14 cellular contexts compared by ENCODE assay signal in genomic region chr4:83261307-83261706, GRCh38. TPM values are rescaled to one million over a fixed set of nuclear protein-coding genes. Genes with fewer than 3 reads are reported as not detected.
DNase-seq lines count a peak whose midpoint lies in the region; ATAC-seq and TF ChIP-seq lines count a peak whose summit lies in the region.
"Had no signal": no experiment of that assay in that cellular context is flagged by ENCODE, and none has a peak within 500 bp of the region (broad histone marks: within the 10 kb centered on the region; RNA-seq: fewer than 3 reads in every experiment).

No MANE protein-coding gene starts in this region.

- ATAC-seq in Panc1 (no peak), gastrocnemius medialis (no peak), GM19463 (IDR thresholded peaks at IDR 0.05; ENCODE audit: unreplicated experiment) (no peak)

- CTCF ChIA-PET in Panc1 (lab: Charles Lee), result interaction anchor here (0.6 kb wide), 1 partner anchor 267 kb away, joined by 3 read pairs; no protein-coding TSS in a partner anchor

- H3K9me3 ChIP-seq in Panc1 (ENCODE audit: control insufficient read depth, insufficient read depth, low read depth, low read length), result no peaks in the 10 kb centered on the region
- H3K9me3 ChIP-seq in duodenal mucosa (ENCODE audit: control insufficient read depth in 1 of 2, low read length in 2 of 2), result no peaks in the 10 kb centered on the region
- no peaks in the 10 kb centered on the region for H3K9me3 ChIP-seq in mucosa of rectum (ENCODE audit: control insufficient read depth in 2 of 2, low read length in 2 of 2)
- H3K9me3 ChIP-seq in gastrocnemius medialis, result no peaks in the 10 kb centered on the region
- H3K9me3 ChIP-seq: HAP-1 had no signal

- BruUV-seq in Panc1 (replicated peaks; lab: Mats Ljungman, UMichigan), result no TSS peak

- H3K27ac ChIP-seq in Panc1 (ENCODE audit: low read length) (peak overlapping the region; percentile 77), duodenal mucosa (ENCODE audit: low read depth, low read length) (peak overlapping the region; percentile 15), mucosa of rectum (ENCODE audit: low read depth in 2 of 2, low read length in 2 of 2) (peak overlapping the region; percentile 87 to 88), gastrocnemius medialis (peak overlapping the region; percentile 4 to 40 (median 25))
- H3K27ac ChIP-seq: 22Rv1, HL-60 had no signal

- DNase-seq in Panc1 (ENCODE audit: low read depth, low spot score) (no peak), gastrocnemius medialis (no peak), NCI-H2081 (lab: John Stamatoyannopoulos, UW) (no peak), cerebellar nuclear complex (lab: John Stamatoyannopoulos, UW) (no peak)
- DNase-seq in activated T-cell treated with anti-CD3 and anti-CD28 coated beads, Interleukin-2, amount 50 U/mL, for 48 hours, result no peak
- DNase-seq: CD8-positive, alpha-beta T cell; DND-41; IMR-90 had no signal

- H3K4me1 ChIP-seq in Panc1 (ENCODE audit: control insufficient read depth, insufficient read depth, low read length) (peaks cover 17% of the 10 kb centered on the region; the same call in 1 of the 2 replicates), duodenal mucosa (ENCODE audit: control insufficient read depth in 1 of 2, insufficient read depth in 2 of 2, low read length in 2 of 2) (peaks cover 15 to 36% of the 10 kb centered on the region in 2 donors), mucosa of rectum (ENCODE audit: control insufficient read depth in 2 of 2, insufficient read depth in 2 of 2, low read length in 2 of 2) (peaks cover 16 to 38% of the 10 kb centered on the region in 2 donors), gastrocnemius medialis (peaks cover 12 to 22% of the 10 kb centered on the region in 2 donors)

- in situ Hi-C loops in Panc1 (cut with HindIII; ENCODE audit: low pct_unique_long_range_greater_than_20kb, low sequenced_read_pairs) (no loop called here), gastrocnemius medialis (cut with MboI; ENCODE audit: low sequenced_read_pairs in 4 of 4) (loop anchor here (5.0 to 25.0 kb wide), 7 partner anchors 174 to 799 kb away; partner anchors contain the start of gene THAP9 (in 2 of the 4))

- intact Hi-C loops in Panc1 (cut with micrococcal nuclease; ENCODE audit: unreplicated experiment) (no loop called here), gastrocnemius medialis (cut with DNase I; ENCODE audit: low total_unique reads) (loop anchor here (2.0 kb wide), 1 partner anchor 19 kb away; no protein-coding TSS in a partner anchor)

- POLR2A ChIA-PET in Panc1 (lab: Charles Lee), result no interaction called here

- H3K9ac ChIP-seq in duodenal mucosa (ENCODE audit: low read depth in 1 of 2, low read length in 2 of 2) (no peak overlapping the region), mucosa of rectum (ENCODE audit: low read depth in 1 of 2, low read length in 2 of 2) (peak overlapping the region; percentile 27 to 42)

- peaks cover 2% of the 10 kb centered on the region; the same call in 1 of the 2 replicates for H3K36me3 ChIP-seq in Panc1 (ENCODE audit: control insufficient read depth, insufficient read depth, low read length)
- H3K36me3 ChIP-seq in duodenal mucosa (ENCODE audit: control insufficient read depth in 1 of 2, insufficient read depth in 2 of 2, low read length in 2 of 2), result peaks cover 3% of the 10 kb centered on the region in 2 donors
- peaks cover 2 to 8% of the 10 kb centered on the region in 2 donors for H3K36me3 ChIP-seq in mucosa of rectum (ENCODE audit: control insufficient read depth in 2 of 2, insufficient read depth in 2 of 2, low read length in 2 of 2)
- peaks cover 0 to 14% of the 10 kb centered on the region in 2 donors for H3K36me3 ChIP-seq in gastrocnemius medialis

- TF ChIP-seq POLR2A in gastrocnemius medialis (IDR thresholded peaks at IDR 0.05), result no peak

- no peak overlapping the region for H3K4me3 ChIP-seq in Panc1 (ENCODE audit: low read depth in 2 of 2, low read length in 2 of 2)
- H3K4me3 ChIP-seq in duodenal mucosa (ENCODE audit: low read depth in 1 of 2, low read length in 2 of 2), result no peak overlapping the region
- H3K4me3 ChIP-seq in mucosa of rectum (ENCODE audit: low read length in 2 of 2), result peak overlapping the region in 1 of 2 donors; percentile 29
- H3K4me3 ChIP-seq in gastrocnemius medialis, result no peak overlapping the region
- H3K4me3 ChIP-seq: HAP-1 had no signal

- no peaks in the 10 kb centered on the region for H3K27me3 ChIP-seq in Panc1 (ENCODE audit: control insufficient read depth, insufficient read depth, low read length)
- H3K27me3 ChIP-seq in duodenal mucosa (ENCODE audit: control insufficient read depth in 1 of 2, insufficient read depth in 2 of 2, low read length in 2 of 2), result no peaks in the 10 kb centered on the region
- no peaks in the 10 kb centered on the region for H3K27me3 ChIP-seq in mucosa of rectum (ENCODE audit: control insufficient read depth in 2 of 2, insufficient read depth in 2 of 2, low read length in 2 of 2)
- no peaks in the 10 kb centered on the region for H3K27me3 ChIP-seq in gastrocnemius medialis

- TF ChIP-seq CTCF in Panc1 (IDR thresholded peaks at IDR 0.05) (no peak), gastrocnemius medialis (IDR thresholded peaks at IDR 0.05 in 4 of 5, conservative IDR thresholded peaks at IDR 0.05 in 1 of 5) (no peak)

RNA-seq across cellular contexts. Expression of gene COQ2, which starts 23.3 kb away (rescaled TPM):
- 28.1 TPM for total RNA-seq in Panc1 (2021; ENCODE audit: unreplicated experiment)
- polyA plus RNA-seq in Panc1 (2012; ENCODE audit: insufficient read length), result 16.7 TPM
- 10 to 100 TPM in 3 of 4 donors, 1 to 10 TPM in 1; 9.0 to 15.7 (median 11.5) TPM for total RNA-seq in gastrocnemius medialis

Comparison
In these comparisons a context has a peak if more than half of its experiments do, and no peak if none do; other contexts are left out.
1. H3K27ac ChIP-seq: peak in every context shown above with its lines; median percentile 88 in mucosa of rectum; 77 in Panc1; 25 in gastrocnemius medialis; 15 in duodenal mucosa.
2. H3K9ac ChIP-seq: peak in mucosa of rectum (2 of 2); none in duodenal mucosa (0 of 2).